Comparison of ENCODE assay signal across 12 cellular contexts in the genomic region with DNA sequence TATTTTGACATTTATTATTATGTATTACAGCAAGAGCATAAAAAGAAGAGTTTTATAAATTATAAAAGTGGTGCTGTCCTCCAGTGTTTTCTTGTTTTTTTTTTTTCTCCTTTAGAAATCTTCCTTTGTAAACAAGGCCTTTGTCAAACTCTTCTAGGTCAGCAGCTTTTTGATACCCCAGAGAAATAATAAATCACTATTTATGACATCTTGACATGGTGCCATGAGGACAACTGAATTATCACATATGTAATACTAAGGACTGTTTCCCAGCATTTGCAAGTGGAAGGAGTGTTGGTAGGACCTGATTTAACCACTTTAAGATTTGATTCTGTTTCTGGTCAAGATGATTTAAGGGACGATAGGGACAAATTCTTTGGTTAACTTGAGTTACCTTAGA. TPM values are rescaled to one million over a fixed set of nuclear protein-coding genes. Genes with fewer than 3 reads are reported as not detected.
DNase-seq lines count a peak whose midpoint lies in the region; ATAC-seq, FAIRE-seq and TF ChIP-seq lines count a peak whose summit lies in the region.
"Had no signal": no experiment of that assay in that cellular context is flagged by ENCODE, and none has a peak within 500 bp of the region (broad histone marks: within the 10 kb centered on the region; RNA-seq: fewer than 3 reads in every experiment).

No MANE protein-coding gene starts in this region.

- no peak overlapping the region for H2AFZ ChIP-seq in K562 (ENCODE audit: low read depth, low read length)

- H3K36me3 ChIP-seq in K562 (ENCODE audit: control insufficient read depth, insufficient read depth, low read length) (no peaks in the 10 kb centered on the region; the same call in 2 of the 3 replicates), skeletal muscle satellite cell (ENCODE audit: insufficient read depth, low read length) (no peaks in the 10 kb centered on the region)

- peaks cover 89% of the 10 kb centered on the region for H3K79me2 ChIP-seq in K562 (ENCODE audit: control insufficient read depth, insufficient read depth, low read length)

- 15% methylated on average over 1 of the region's 1 CpG for WGBS in K562 (ENCODE audit: insufficient coverage, low coverage, missing lambda C conversion rate)

- no TSS peak for BruUV-seq in K562 (replicated peaks; lab: Mats Ljungman, UMichigan)

- POLR2A ChIA-PET in K562 (lab: Yijun Ruan, JAX), result no interaction called here

- in situ Hi-C loops in K562 (cut with MboI), result no loop called here

- H3K4me1 ChIP-seq in K562 (replicated peaks in 1 of 2; ENCODE audit: control insufficient read depth in 2 of 2, insufficient read depth in 2 of 2, low read length in 2 of 2) (peaks cover 19 to 38% of the 10 kb centered on the region in 2 experiments), skeletal muscle satellite cell (ENCODE audit: control insufficient read depth, insufficient read depth, low read length) (peaks cover 17% of the 10 kb centered on the region)

- FAIRE-seq in K562 (lab: Jason Lieb, UNC), result no peak

- TF ChIP-seq RAD21 in K562 (CRISPR knock-in tag; conservative IDR thresholded peaks at IDR 0.05 in 1 of 2, IDR thresholded peaks at IDR 0.05 in 1 of 2), result no peak

- no peaks in the 10 kb centered on the region for H3K9me1 ChIP-seq in K562 (ENCODE audit: control insufficient read depth, insufficient read depth, low read length)

- no peak for DNase-seq in T-helper 2 cell treated with Interferon-gamma antibody and Interleukin-4, amounts not matched to agents 5 μg/mL and 100 μg/mL, for 36 hours (ENCODE audit: low spot score)
- DNase-seq in T-helper 2 cell (no peak), HFF-Myc (ENCODE audit: extremely low read depth, low read depth) (no peak), K562 (ENCODE audit: extremely low read depth in 1 of 4, low spot score in 3 of 4) (no peak), HPDE6-E6E7 (ENCODE audit: extremely low spot score) (no peak), GOT3 (lab: John Stamatoyannopoulos, UW) (no peak)
- DNase-seq: activated CD4-positive, alpha-beta T cell treated with anti-CD3 and anti-CD28 coated beads, Interleukin-2, amount 50 U/mL, for 4 hours; anterior cingulate cortex; NCI-H748 treated with DMSO at 0.1 percent for 48 hours; SK-N-SH had no signal

- peak overlapping the region; percentile 70 for H3K27ac Mint-ChIP-seq in T-helper 2 cell treated with Interferon-gamma antibody and Interleukin-4, amounts not matched to agents 5 μg/mL and 100 μg/mL, for 36 hours

- no peaks in the 10 kb centered on the region for H3K9me3 Mint-ChIP-seq in T-helper 2 cell treated with Interferon-gamma antibody and Interleukin-4, amounts not matched to agents 5 μg/mL and 100 μg/mL, for 36 hours

- H3K27me3 ChIP-seq in K562 (ENCODE audit: control insufficient read depth in 2 of 2, insufficient read depth in 2 of 2, low read length in 2 of 2) (no peaks in the 10 kb centered on the region), skeletal muscle satellite cell (ENCODE audit: control insufficient read depth, insufficient read depth, low read length) (no peaks in the 10 kb centered on the region)

- ATAC-seq in K562 (no peak), HG03108 (IDR thresholded peaks at IDR 0.05; ENCODE audit: unreplicated experiment) (no peak)

- CTCF ChIA-PET in K562 (lab: Yijun Ruan, JAX; ENCODE audit: low intra/inter-chr PET ratio), result no interaction called here

- peak overlapping the region; percentile 98 for H3K4me3 Mint-ChIP-seq in T-helper 2 cell treated with Interferon-gamma antibody and Interleukin-4, amounts not matched to agents 5 μg/mL and 100 μg/mL, for 36 hours

- H3K27ac ChIP-seq in K562 (ENCODE audit: extremely low read depth, low read depth, low read length), result no peak overlapping the region

- no peaks in the 10 kb centered on the region for H3K27me3 Mint-ChIP-seq in T-helper 2 cell treated with Interferon-gamma antibody and Interleukin-4, amounts not matched to agents 5 μg/mL and 100 μg/mL, for 36 hours (ENCODE audit: low read depth)

- TF ChIP-seq EP300 in K562 (IDR thresholded peaks at IDR 0.05; ENCODE audit: low read length), result no peak

- TF ChIP-seq CTCF in HFF-Myc (IDR thresholded peaks at IDR 0.05; ENCODE audit: low read depth, low read length, missing control alignments) (no peak), K562 (IDR thresholded peaks at IDR 0.05 in 2 of 3, conservative IDR thresholded peaks at IDR 0.05 in 1 of 3; ENCODE audit: insufficient read depth in 2 of 3, low read depth in 1 of 3, low read length in 3 of 3) (no peak)

- peaks cover 64% of the 10 kb centered on the region for H3K4me1 Mint-ChIP-seq in T-helper 2 cell treated with Interferon-gamma antibody and Interleukin-4, amounts not matched to agents 5 μg/mL and 100 μg/mL, for 36 hours (ENCODE audit: low read depth)

- H4K20me1 ChIP-seq in K562 (replicated peaks; ENCODE audit: control insufficient read depth, insufficient read depth, low read length), result no peaks in the 10 kb centered on the region

- intact Hi-C loops in K562 (cut with micrococcal nuclease), result loop anchor here (10.0 kb wide), 1 partner anchor 65 kb away; no protein-coding TSS in a partner anchor

- H3K4me3 ChIP-seq in HFF-Myc (replicated peaks; ENCODE audit: low read depth, low read length) (peak overlapping the region; percentile 86; the same call in 1 of the 2 replicates), K562 (no peak overlapping the region), skeletal muscle satellite cell (ENCODE audit: low read length) (no peak overlapping the region)

- peaks cover 26% of the 10 kb centered on the region for H3K36me3 Mint-ChIP-seq in T-helper 2 cell treated with Interferon-gamma antibody and Interleukin-4, amounts not matched to agents 5 μg/mL and 100 μg/mL, for 36 hours (ENCODE audit: low read depth)

- TF ChIP-seq POLR2A in K562 (conservative IDR thresholded peaks at IDR 0.05), result no peak

- H3K9me3 ChIP-seq in K562 (replicated peaks; ENCODE audit: control insufficient read depth, insufficient read depth, low read depth, low read length) (no peaks in the 10 kb centered on the region), skeletal muscle satellite cell (replicated peaks; ENCODE audit: low read length) (no peaks in the 10 kb centered on the region)
- H3K9me3 ChIP-seq: SK-N-SH had no signal

- H3K9ac ChIP-seq in K562 (ENCODE audit: insufficient read depth in 1 of 2, low read depth in 2 of 2, low read length in 2 of 2) (0 out of 4 replicates have a peak overlapping the region, but pooled peaks of 1 of the 2 experiments have one; percentile 32), skeletal muscle satellite cell (ENCODE audit: low read depth, low read length) (no peak overlapping the region)
- H3K9ac ChIP-seq: SK-N-SH had no signal

- peak overlapping the region; percentile 25; the same call in 1 of the 2 replicates for H3K4me2 ChIP-seq in K562 (ENCODE audit: insufficient read depth, low read length)
- peak overlapping the region; percentile 12 for H3K4me2 ChIP-seq in skeletal muscle satellite cell (ENCODE audit: low read length)

TF ChIP-seq in K562, 482 proteins besides CTCF, POLR2A, EP300 and RAD21 (continues in another document):
- TF ChIP-seq, protein P1, sequence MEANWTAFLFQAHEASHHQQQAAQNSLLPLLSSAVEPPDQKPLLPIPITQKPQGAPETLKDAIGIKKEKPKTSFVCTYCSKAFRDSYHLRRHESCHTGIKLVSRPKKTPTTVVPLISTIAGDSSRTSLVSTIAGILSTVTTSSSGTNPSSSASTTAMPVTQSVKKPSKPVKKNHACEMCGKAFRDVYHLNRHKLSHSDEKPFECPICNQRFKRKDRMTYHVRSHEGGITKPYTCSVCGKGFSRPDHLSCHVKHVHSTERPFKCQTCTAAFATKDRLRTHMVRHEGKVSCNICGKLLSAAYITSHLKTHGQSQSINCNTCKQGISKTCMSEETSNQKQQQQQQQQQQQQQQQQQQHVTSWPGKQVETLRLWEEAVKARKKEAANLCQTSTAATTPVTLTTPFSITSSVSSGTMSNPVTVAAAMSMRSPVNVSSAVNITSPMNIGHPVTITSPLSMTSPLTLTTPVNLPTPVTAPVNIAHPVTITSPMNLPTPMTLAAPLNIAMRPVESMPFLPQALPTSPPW (CRISPR knock-in tag; IDR thresholded peaks at IDR 0.05), result no peak

RNA-seq across cellular contexts. Expression of gene SMARCA2, which starts 4.6 kb away (rescaled TPM):
- total RNA-seq in K562 (2011; cell fraction: chromatin; rRNA removed; ENCODE audit: low replicate concordance), result 79.2 and 117 TPM in 2 replicates
- total RNA-seq in K562 (2011; cell fraction: nucleolus; rRNA removed), result 31.4 and 47.4 TPM in 2 replicates
- 67.2 and 80.6 TPM in 2 replicates for total RNA-seq in K562 (2011; cell fraction: nucleoplasm; rRNA removed)
- 21.2 and 23.7 TPM in 2 replicates for total RNA-seq in K562 (2014; rRNA removed)
- 32.6 and 34.9 TPM in 2 replicates for total RNA-seq in K562 (2014; rRNA removed; fragmentation: Illumina TruSeq; extraction: Trizol)
- total RNA-seq in K562 (2015; rRNA removed; fragmentation: Illumina TruSeq; extraction: Trizol), result 30.1 and 32.9 TPM in 2 replicates
- 34.8 and 35.0 TPM in 2 replicates for total RNA-seq in K562 (2021)
- polyA plus RNA-seq in K562 (2011; rRNA removed), result 28.8 and 45.9 TPM in 2 replicates
- polyA plus RNA-seq in K562 (2011; cell fraction: cytosol; rRNA removed), result 40.2 and 49.5 TPM in 2 replicates
- polyA plus RNA-seq in K562 (2011; cell fraction: nucleus; rRNA removed), result 66.9 and 68.6 TPM in 2 replicates
- polyA plus RNA-seq in K562 (2012), result 25.1 and 25.2 TPM in 2 replicates
- polyA plus RNA-seq in K562 (2014; fragmentation: Illumina TruSeq; extraction: Trizol), result 25.5 and 27.8 TPM in 2 replicates
- polyA plus RNA-seq in K562 (2014; fragmentation: Nextera tagmentation; extraction: Ambion mirVana), result 1 to 10 TPM; 8.0 to 8.3 TPM
- polyA plus RNA-seq in K562 (2014; rRNA removed), result 17.8 and 20.4 TPM in 2 replicates
- polyA minus RNA-seq in K562 (2011; rRNA and poly(A)+ RNA removed), result 74.8 and 99.3 TPM in 2 replicates
- polyA minus RNA-seq in K562 (2011; cell fraction: cytosol; rRNA and poly(A)+ RNA removed), result 22.7 and 27.1 TPM in 2 replicates
- polyA minus RNA-seq in K562 (2011; cell fraction: nucleus; rRNA and poly(A)+ RNA removed), result 84.8 and 137 TPM in 2 replicates
- total RNA-seq in skeletal muscle satellite cell (2012; rRNA removed), result 41.3 and 49.1 TPM in 2 replicates
